11 cellular contexts compared by ENCODE assay signal in genomic region chr1:12380316-12381249, GRCh38.
DNase-seq lines count a peak whose midpoint lies in the region; ATAC-seq, FAIRE-seq and TF ChIP-seq lines count a peak whose summit lies in the region.
"Had no signal": no experiment of that assay in that cellular context is flagged by ENCODE, and none has a peak within 500 bp of the region (broad histone marks: within the 10 kb centered on the region; RNA-seq: fewer than 3 reads in every experiment).

No MANE protein-coding gene starts in this region.

- H3F3A ChIP-seq in PC-9 (ENCODE audit: insufficient read depth, low read depth): peaks cover 17% of the 10 kb centered on the region

- no peak for ATAC-seq in aorta (ENCODE audit: low FRiP score)
- no peak for ATAC-seq in GM21786 (IDR thresholded peaks at IDR 0.05; ENCODE audit: unreplicated experiment)
- ATAC-seq: naive thymus-derived CD4-positive, alpha-beta T cell had no signal

- no peaks in the 10 kb centered on the region for H3K27me3 ChIP-seq in CD4-positive, alpha-beta memory T cell (ENCODE audit: insufficient read depth, low read length)
- no peaks in the 10 kb centered on the region for H3K27me3 ChIP-seq in PC-9 (ENCODE audit: insufficient read depth, low read depth)
- H3K27me3 ChIP-seq in small intestine (ENCODE audit: control insufficient read depth in 2 of 2, insufficient read depth in 2 of 2, low read length in 2 of 2): no peaks in the 10 kb centered on the region
- no peaks in the 10 kb centered on the region for H3K27me3 ChIP-seq in aorta (ENCODE audit: control insufficient read depth in 1 of 2, insufficient read depth in 2 of 2, low read length in 1 of 2)

- no peak overlapping the region for H3K4me3 Mint-ChIP-seq in CD4-positive, alpha-beta memory T cell
- H3K4me3 Mint-ChIP-seq: naive thymus-derived CD4-positive, alpha-beta T cell had no signal

- peaks cover 25 to 53% (median 34%) of the 10 kb centered on the region in 4 donors for H3K4me1 Mint-ChIP-seq in CD4-positive, alpha-beta memory T cell

- H3K36me3 Mint-ChIP-seq in CD4-positive, alpha-beta memory T cell: peaks cover 56 to 59% of the 10 kb centered on the region in 2 donors

- no peak for FAIRE-seq in small intestine (lab: Jason Lieb, UNC)

- H3K27ac ChIP-seq in CD4-positive, alpha-beta memory T cell (ENCODE audit: low read depth, low read length): no peak overlapping the region
- peak overlapping the region; percentile 65 for H3K27ac ChIP-seq in PC-9
- peak overlapping the region in 1 of 2 donors; percentile 55 for H3K27ac ChIP-seq in small intestine (ENCODE audit: low read depth in 1 of 2, low read length in 1 of 2)
- no peak overlapping the region for H3K27ac ChIP-seq in aorta (ENCODE audit: low read depth in 1 of 2, low read length in 2 of 2)
- H3K27ac ChIP-seq: KMS-11 had no signal

- no peak overlapping the region for H3K4me3 ChIP-seq in CD4-positive, alpha-beta memory T cell (ENCODE audit: low read length in 2 of 2)
- no peak overlapping the region for H3K4me3 ChIP-seq in PC-9
- H3K4me3 ChIP-seq in fibroblast of the aortic adventitia (ENCODE audit: low read depth, low read length): no peak overlapping the region
- no peak overlapping the region for H3K4me3 ChIP-seq in small intestine (ENCODE audit: low read depth in 1 of 2, low read length in 2 of 2)
- no peak overlapping the region for H3K4me3 ChIP-seq in aorta (ENCODE audit: low read length in 2 of 2)

- no peak for DNase-seq in CD4-positive, alpha-beta memory T cell
- DNase-seq in PC-9 (peak in 1 of 2 experiments; percentile 35), fibroblast of the aortic adventitia (ENCODE audit: low read depth) (peak; percentile 47), small intestine (peak; percentile 27), superior temporal gyrus (ENCODE audit: extremely low spot score) (no peak), aorta (no peak), activated gamma-delta T cell treated with Interleukin-2 at 50 U/mL for 16 hours (no peak)
- DNase-seq: DMS79 treated with DMSO at 0.1 percent for 48 hours; naive thymus-derived CD4-positive, alpha-beta T cell had no signal

- no peak overlapping the region for H2AFZ ChIP-seq in PC-9

- H3K9me2 ChIP-seq in PC-9 (ENCODE audit: insufficient read depth): no peaks in the 10 kb centered on the region; the same call in 1 of the 2 replicates

- H3K36me3 ChIP-seq in CD4-positive, alpha-beta memory T cell (ENCODE audit: insufficient read depth, low read length): peaks cover 27% of the 10 kb centered on the region
- H3K36me3 ChIP-seq in PC-9 (ENCODE audit: low read depth) (peaks cover 15% of the 10 kb centered on the region), small intestine (ENCODE audit: control insufficient read depth in 2 of 2, insufficient read depth in 2 of 2, low read length in 2 of 2) (peaks cover 4 to 10% of the 10 kb centered on the region in 2 donors), aorta (ENCODE audit: control insufficient read depth in 1 of 2, insufficient read depth in 2 of 2, low read length in 1 of 2) (peaks cover 2% of the 10 kb centered on the region in 2 donors)

- no peaks in the 10 kb centered on the region for H3K9me3 Mint-ChIP-seq in CD4-positive, alpha-beta memory T cell

- peaks cover 31% of the 10 kb centered on the region for H3K4me1 ChIP-seq in CD4-positive, alpha-beta memory T cell (ENCODE audit: insufficient read depth, low read length)
- H3K4me1 ChIP-seq in PC-9 (replicated peaks; ENCODE audit: insufficient read depth) (peaks cover 38% of the 10 kb centered on the region), small intestine (ENCODE audit: control insufficient read depth in 2 of 2, insufficient read depth in 1 of 2, low read depth in 1 of 2, low read length in 1 of 2) (peaks cover 0 to 6% of the 10 kb centered on the region in 2 donors), aorta (ENCODE audit: control insufficient read depth in 1 of 2, insufficient read depth in 2 of 2, low read length in 2 of 2) (peaks cover 0 to 5% of the 10 kb centered on the region in 2 donors)

- POLR2A ChIA-PET in CD4-positive, alpha-beta memory T cell (lab: Charles Lee; ENCODE audit: partially characterized antibody): interaction anchor here (0.8 kb wide), 1 partner anchor 164 kb away, joined by 3 read pairs; no protein-coding TSS in a partner anchor
- POLR2A ChIA-PET in PC-9 (lab: Charles Lee; ENCODE audit: unreplicated experiment): no interaction called here

- H3K79me2 ChIP-seq in PC-9 (ENCODE audit: low read depth): no peaks in the 10 kb centered on the region

- peak overlapping the region; percentile 44 for H3K4me2 ChIP-seq in PC-9
- H3K4me2 ChIP-seq: KMS-11 had no signal

- H3K9me3 ChIP-seq in CD4-positive, alpha-beta memory T cell (ENCODE audit: control insufficient read depth in 1 of 2, low read length in 2 of 2): no peaks in the 10 kb centered on the region
- H3K9me3 ChIP-seq in PC-9 (ENCODE audit: insufficient read depth, low read depth) (no peaks in the 10 kb centered on the region), small intestine (ENCODE audit: control insufficient read depth, low read depth) (no peaks in the 10 kb centered on the region), aorta (ENCODE audit: control insufficient read depth, low read length) (no peaks in the 10 kb centered on the region)

- no peaks in the 10 kb centered on the region for H3K27me3 Mint-ChIP-seq in CD4-positive, alpha-beta memory T cell
- H3K27me3 Mint-ChIP-seq: naive thymus-derived CD4-positive, alpha-beta T cell had no signal

- BruUV-seq in PC-9 (replicated peaks; lab: Mats Ljungman, UMichigan): no TSS peak

- no peak for TF ChIP-seq CTCF in PC-9 (conservative IDR thresholded peaks at IDR 0.05)
- no peak for TF ChIP-seq CTCF in fibroblast of the aortic adventitia (IDR thresholded peaks at IDR 0.05; ENCODE audit: insufficient read depth, low read length)

- CTCF ChIA-PET in CD4-positive, alpha-beta memory T cell (lab: Charles Lee; ENCODE audit: partially characterized antibody): no interaction called here
- CTCF ChIA-PET in PC-9 (lab: Charles Lee): no interaction called here

- 50 to 71% (median 67%) methylated on average over 2 of the region's 2 CpGs for WGBS in small intestine, 3 donors
- WGBS in aorta, 2 donors: 30 to 48% methylated on average over 2 of the region's 2 CpGs

- intact Hi-C loops in CD4-positive, alpha-beta memory T cell (cut with micrococcal nuclease): no loop called here
- intact Hi-C loops in PC-9 (cut with micrococcal nuclease; ENCODE audit: unreplicated experiment): no loop called here
- intact Hi-C loops in aorta (cut with DNase I): no loop called here

- peak overlapping the region in 5 of 7 donors; percentile 4 to 66 (median 43) for H3K27ac Mint-ChIP-seq in CD4-positive, alpha-beta memory T cell

- no peaks in the 10 kb centered on the region for H4K20me1 ChIP-seq in PC-9 (ENCODE audit: insufficient read depth)

Comparison
In these comparisons a context has a peak if more than half of its experiments do, and no peak if none do; other contexts are left out.
1. DNase-seq: peak in fibroblast of the aortic adventitia (single experiment) and small intestine (single experiment); none in CD4-positive, alpha-beta memory T cell (0 of 5), superior temporal gyrus (single experiment), aorta (0 of 2) and activated gamma-delta T cell treated with Interleukin-2 at 50 U/mL for 16 hours (single experiment).